ENCODE assay signal across 21 cellular contexts in the genomic region with DNA sequence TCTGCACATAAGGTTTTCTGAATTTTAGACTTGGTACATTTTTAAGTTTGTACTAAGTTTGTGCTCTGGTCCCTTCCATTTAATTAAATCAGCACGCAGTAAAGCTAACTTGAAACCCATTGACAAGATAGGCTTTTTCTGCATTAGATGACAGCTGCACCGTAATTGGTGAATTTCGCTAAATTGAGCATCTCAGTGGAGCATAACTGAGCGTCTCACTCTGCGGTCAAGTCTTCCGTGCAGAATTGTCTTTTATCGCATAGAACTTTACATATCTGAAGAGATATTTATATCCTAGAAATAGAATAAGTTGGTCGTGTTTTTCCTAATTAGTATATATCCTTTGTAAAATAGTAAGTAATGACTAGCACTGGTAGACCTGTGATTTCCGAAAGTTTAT. TPM values are rescaled to one million over a fixed set of nuclear protein-coding genes. Genes with fewer than 3 reads are reported as not detected.
DNase-seq lines count a peak whose midpoint lies in the region; ATAC-seq, FAIRE-seq and TF ChIP-seq lines count a peak whose summit lies in the region.
"Had no signal": no experiment of that assay in that cellular context is flagged by ENCODE, and none has a peak within 500 bp of the region (broad histone marks: within the 10 kb centered on the region; RNA-seq: fewer than 3 reads in every experiment).

No MANE protein-coding gene starts in this region.

- no peak for TF ChIP-seq EP300 in GM12878 (IDR thresholded peaks at IDR 0.05; ENCODE audit: borderline replicate concordance in 1 of 2, control insufficient read depth in 1 of 2, low read depth in 2 of 2, low read length in 2 of 2)

- peaks cover 7% of the 10 kb centered on the region for H4K20me1 ChIP-seq in GM12878 (ENCODE audit: control insufficient read depth, insufficient read depth)

- WGBS in GM12878 (ENCODE audit: insufficient coverage, insufficient replicate concordance, low lambda C conversion rate, missing lambda C conversion rate), result 44% methylated on average over 9 of the region's 9 CpGs

- SMC1A ChIA-PET in GM12878 (lab: Charles Lee; ENCODE audit: uncharacterized antibody, unreplicated experiment), result interaction anchor here (0.7 to 5.4 kb wide), 42 partner anchors 8 to 357 kb away, joined by 3 to 273 read pairs (median 6); no protein-coding TSS in a partner anchor

- intact Hi-C loops in CD4-positive, alpha-beta T cell (cut with DNase I, micrococcal nuclease), result loop anchor here (1.0 to 10.0 kb wide), 5 partner anchors 100 to 1057 kb away; partner anchors contain the start of genes GOLPH3 (in 2 of the 2), C5orf22 (in 1 of the 2), DROSHA (in 1 of the 2) and MTMR12 (in 1 of the 2)
- intact Hi-C loops in GM12878 (cut with micrococcal nuclease; ENCODE audit: unreplicated experiment), result loop anchor here (1.0 to 2.0 kb wide), 2 partner anchors 17 to 100 kb away; no protein-coding TSS in a partner anchor

- H3K4me3 Mint-ChIP-seq in CD4-positive, alpha-beta T cell, result peak overlapping the region; percentile 39
- H3K4me3 Mint-ChIP-seq in type B pancreatic cell, result no peak overlapping the region
- H3K4me3 Mint-ChIP-seq: activated CD4-positive, alpha-beta T cell treated with anti-CD3 and anti-CD28 coated beads, Interleukin-2, amount 10 ng/mL, durations not matched to agents 7 days and 5 days had no signal

- no peaks in the 10 kb centered on the region for H3K27me3 Mint-ChIP-seq in CD4-positive, alpha-beta T cell
- H3K27me3 Mint-ChIP-seq in type B pancreatic cell, result no peaks in the 10 kb centered on the region
- H3K27me3 Mint-ChIP-seq: activated CD4-positive, alpha-beta T cell treated with anti-CD3 and anti-CD28 coated beads, Interleukin-2, amount 10 ng/mL, durations not matched to agents 7 days and 5 days; progenitor cell of endocrine pancreas; T-cell had no signal

- peak overlapping the region; percentile 67 for H3K4me2 ChIP-seq in GM12878 (ENCODE audit: control insufficient read depth, insufficient read depth)

- peaks cover 79% of the 10 kb centered on the region for H3K36me3 Mint-ChIP-seq in CD4-positive, alpha-beta T cell (ENCODE audit: low read depth)
- peaks cover 32% of the 10 kb centered on the region for H3K36me3 Mint-ChIP-seq in type B pancreatic cell

- no peak for TF ChIP-seq CTCF in CD4-positive, alpha-beta T cell (IDR thresholded peaks at IDR 0.05)
- TF ChIP-seq CTCF in GM12864 (IDR thresholded peaks at IDR 0.05; ENCODE audit: low read depth, low read length, missing control alignments), result no peak
- no peak for TF ChIP-seq CTCF in GM12878 (IDR thresholded peaks at IDR 0.05 in 2 of 3, conservative IDR thresholded peaks at IDR 0.05 in 1 of 3; ENCODE audit: control insufficient read depth in 2 of 3, extremely low read depth in 1 of 3, insufficient read depth in 1 of 3, low read depth in 3 of 3, low read length in 3 of 3)
- TF ChIP-seq CTCF in type B pancreatic cell (conservative IDR thresholded peaks at IDR 0.05), result no peak

- DNase-seq in CD4-positive, alpha-beta T cell, result no peak
- DNase-seq in GM12864 (ENCODE audit: low read depth), result no peak
- no peak for DNase-seq in GM12878 (ENCODE audit: low read depth, low spot score)
- DNase-seq in medulla oblongata (ENCODE audit: extremely low spot score), result no peak
- DNase-seq in type B pancreatic cell (ENCODE audit: extremely low spot score, unreplicated experiment), result no peak
- no peak for DNase-seq in activated gamma-delta T cell treated with Interleukin-2 at 50 U/mL for 16 hours
- DNase-seq: activated naive CD4-positive, alpha-beta T cell treated with Interleukin-2 at 50 U/mL for 16 hours; left lung; SIG-M5; stimulated activated naive CD4-positive, alpha-beta T cell treated with Interleukin-2 at 50 U/mL for 16 hours had no signal

- H3K9ac ChIP-seq in GM12878 (ENCODE audit: control insufficient read depth, insufficient read depth, low read length), result 0 out of 2 replicates have a peak overlapping the region, but pooled peaks have one; percentile 38

- ATAC-seq in CD4-positive, alpha-beta T cell (ENCODE audit: poor library complexity), result no peak
- peak; percentile 33 for ATAC-seq in HG03469 (IDR thresholded peaks at IDR 0.05; ENCODE audit: unreplicated experiment)
- ATAC-seq in GM12878, result peak; percentile 17
- ATAC-seq: left lung, PC-3, T-cell had no signal

- peaks cover 15% of the 10 kb centered on the region for H3K4me1 ChIP-seq in GM12878 (ENCODE audit: control insufficient read depth, insufficient read depth, low read length)

- peaks cover 84% of the 10 kb centered on the region for H3K4me1 Mint-ChIP-seq in CD4-positive, alpha-beta T cell (ENCODE audit: low read depth)
- peaks cover 22% of the 10 kb centered on the region for H3K4me1 Mint-ChIP-seq in type B pancreatic cell (ENCODE audit: unreplicated experiment)

- TF ChIP-seq POLR2A in GM12878 (IDR thresholded peaks at IDR 0.05; ENCODE audit: low read depth, low read length), result no peak

- H3K4me3 ChIP-seq in GM12864 (ENCODE audit: low read depth, low read length) (peak overlapping the region; percentile 89), GM12878 (peak overlapping the region; percentile 53)
- H3K4me3 ChIP-seq: HAP-1, left lung, tibial nerve had no signal

- H3K9me3 Mint-ChIP-seq in CD4-positive, alpha-beta T cell, result no peaks in the 10 kb centered on the region
- no peaks in the 10 kb centered on the region for H3K9me3 Mint-ChIP-seq in type B pancreatic cell
- H3K9me3 Mint-ChIP-seq: activated CD4-positive, alpha-beta T cell treated with anti-CD3 and anti-CD28 coated beads, Interleukin-2, amount 10 ng/mL, durations not matched to agents 7 days and 5 days; T-cell had no signal

- CTCF ChIA-PET in CD4-positive, alpha-beta T cell (lab: Charles Lee), result interaction anchor here (0.9 to 3.7 kb wide), 21 partner anchors 9 to 416 kb away, joined by 3 to 69 read pairs (median 4); partner anchors contain the start of gene ZFR
- CTCF ChIA-PET in GM12878 (lab: Yijun Ruan, JAX), result interaction anchor here (0.7 to 7.2 kb wide), 59 partner anchors 9 to 853 kb away, joined by 3 to 353 read pairs (median 6); partner anchors contain the start of gene ZFR

- RAD21 ChIA-PET in GM12878 (lab: Charles Lee; ENCODE audit: unreplicated experiment), result interaction anchor here (0.8 to 9.1 kb wide), 35 partner anchors 10 to 357 kb away, joined by 3 to 355 read pairs (median 7); no protein-coding TSS in a partner anchor

- no peak overlapping the region for H3K27ac ChIP-seq in CD4-positive, alpha-beta T cell (ENCODE audit: low read depth, low read length)
- H3K27ac ChIP-seq in GM12878 (ENCODE audit: control insufficient read depth, insufficient read depth), result peak overlapping the region; percentile 39
- H3K27ac ChIP-seq: epithelial cell of prostate, left lung, tibial nerve had no signal

- BruUV-seq in GM12878 (replicated peaks; lab: Mats Ljungman, UMichigan), result no TSS peak

- H3K79me2 ChIP-seq in GM12878 (ENCODE audit: control insufficient read depth, insufficient read depth, low read length), result peaks cover 96% of the 10 kb centered on the region

- H2AFZ ChIP-seq in GM12878 (ENCODE audit: control insufficient read depth, low read depth, low read length), result no peak overlapping the region

- H3K27ac Mint-ChIP-seq in CD4-positive, alpha-beta T cell, result peak overlapping the region; percentile 3
- H3K27ac Mint-ChIP-seq in type B pancreatic cell, result no peak overlapping the region
- H3K27ac Mint-ChIP-seq: activated CD4-positive, alpha-beta T cell treated with anti-CD3 and anti-CD28 coated beads, Interleukin-2, amount 10 ng/mL, durations not matched to agents 7 days and 5 days; progenitor cell of endocrine pancreas; T-cell had no signal

- in situ Hi-C loops in GM12878 (cut with MboI), result no loop called here

- no peaks in the 10 kb centered on the region for H3K27me3 ChIP-seq in CD4-positive, alpha-beta T cell (ENCODE audit: control insufficient read depth, insufficient read depth, low read length)
- no peaks in the 10 kb centered on the region for H3K27me3 ChIP-seq in GM12878 (replicated peaks in 1 of 2; ENCODE audit: control insufficient read depth in 2 of 2, insufficient read depth in 2 of 2, low read length in 1 of 2)
- H3K27me3 ChIP-seq: left lung, tibial nerve had no signal

- no peak for FAIRE-seq in GM12878 (lab: Jason Lieb, UNC)
- FAIRE-seq: astrocyte, D721Med, GM12891 had no signal

- no peak for TF ChIP-seq RAD21 in GM12878 (IDR thresholded peaks at IDR 0.05; ENCODE audit: insufficient read depth, low read depth, low read length)

- POLR2A ChIA-PET in CD4-positive, alpha-beta T cell (lab: Charles Lee), result interaction anchor here (0.5 to 4.4 kb wide), 14 partner anchors 15 to 416 kb away, joined by 3 to 26 read pairs (median 4); partner anchors contain the start of genes GOLPH3 and ZFR
- POLR2A ChIA-PET in GM12878 (lab: Charles Lee), result interaction anchor here (0.9 to 3.7 kb wide), 15 partner anchors 10 to 99 kb away, joined by 3 to 31 read pairs (median 7); no protein-coding TSS in a partner anchor

- H3K36me3 ChIP-seq in GM12878 (ENCODE audit: control insufficient read depth in 2 of 2, insufficient read depth in 2 of 2, low read length in 1 of 2), result peaks cover 10 to 52% of the 10 kb centered on the region in 2 experiments

- no peaks in the 10 kb centered on the region for H3K9me3 ChIP-seq in CD4-positive, alpha-beta T cell (ENCODE audit: control insufficient read depth, low read length)
- H3K9me3 ChIP-seq in GM12878 (replicated peaks; ENCODE audit: control insufficient read depth, insufficient read depth, low read length), result no peaks in the 10 kb centered on the region
- H3K9me3 ChIP-seq: HAP-1, left lung had no signal

TF ChIP-seq in GM12878, 131 proteins besides CTCF, POLR2A, EP300 and RAD21 (continues in another document):
- 0 out of 2 replicates have a peak, but pooled peaks have one; percentile 39 for TF ChIP-seq ZNF217 (IDR thresholded peaks at IDR 0.05)
- TF ChIP-seq NFIC (IDR thresholded peaks at IDR 0.05; ENCODE audit: low read depth, low read length), result no peak

RNA-seq across cellular contexts. Expression of gene SUB1, which starts 4.1 kb away (rescaled TPM):
- 100 to 1,000 TPM; 327 to 344 TPM for total RNA-seq in CD4-positive, alpha-beta T cell
- total RNA-seq in GM12878 (2013; cell fraction: nucleolus; rRNA removed), result 242 and 247 TPM in 2 replicates
- total RNA-seq in GM12878 (2014; rRNA removed), result 468 and 620 TPM in 2 replicates
- total RNA-seq in GM12878 (2014; rRNA removed; fragmentation: Illumina TruSeq; extraction: Trizol), result 1,079 and 1,213 TPM in 2 replicates
- total RNA-seq in GM12878 (2021), result 790 and 824 TPM in 2 replicates
- polyA plus RNA-seq in GM12878 (2011; ENCODE audit: low read depth), result 219 TPM
- 1,077 and 2,276 TPM in 2 replicates for polyA plus RNA-seq in GM12878 (2011; rRNA removed)
- polyA plus RNA-seq in GM12878 (2011; cell fraction: cytosol; rRNA removed), result 139 and 199 TPM in 2 replicates
- 177 and 416 TPM in 2 replicates for polyA plus RNA-seq in GM12878 (2011; cell fraction: nucleus; rRNA removed)
- polyA plus RNA-seq in GM12878 (2012), result 596 and 637 TPM in 2 replicates
- 871 and 973 TPM in 2 replicates for polyA plus RNA-seq in GM12878 (2014; fragmentation: Illumina TruSeq; extraction: Trizol)
- polyA plus RNA-seq in GM12878 (2014; fragmentation: Nextera tagmentation; extraction: Ambion mirVana), result 1,000 to 10,000 TPM; 1,885 to 2,316 TPM
- polyA plus RNA-seq in GM12878 (2014; rRNA removed), result 789 and 1,035 TPM in 2 replicates
- 1,000 to 10,000 TPM; 2,588 to 2,785 TPM for polyA plus RNA-seq in GM12878 (2016; fragmentation: Nextera tagmentation; extraction: Ambion mirVana)
- polyA minus RNA-seq in GM12878 (2011; rRNA and poly(A)+ RNA removed), result 84.2 and 91.5 TPM in 2 replicates
- 42.5 and 72.6 TPM in 2 replicates for polyA minus RNA-seq in GM12878 (2011; cell fraction: cytosol; rRNA and poly(A)+ RNA removed)
- polyA minus RNA-seq in GM12878 (2011; cell fraction: nucleus; rRNA and poly(A)+ RNA removed), result 133 and 270 TPM in 2 replicates
- 176 and 208 TPM in 2 replicates for total RNA-seq in type B pancreatic cell (ENCODE audit: low replicate concordance)
